In genomic region chr9:113222482-113222841, GRCh38 we compare ENCODE assay signal across 8 cellular contexts. TPM values are rescaled to one million over a fixed set of nuclear protein-coding genes. Genes with fewer than 3 reads are reported as not detected.
DNase-seq lines count a peak whose midpoint lies in the region; ATAC-seq and TF ChIP-seq lines count a peak whose summit lies in the region.

No MANE protein-coding gene starts in this region.

- TF ChIP-seq CTCF in PC-9 (conservative IDR thresholded peaks at IDR 0.05) (no peak), retinal pigment epithelial cell (conservative IDR thresholded peaks at IDR 0.05; ENCODE audit: low read depth, low read length) (no peak)

- CTCF ChIA-PET in PC-9 (lab: Charles Lee): no interaction called here

- DNase-seq in NCI-H748 (lab: John Stamatoyannopoulos, UW; ENCODE audit: unreplicated experiment): peak; percentile 20
- no peak for DNase-seq in NCI-H748 treated with DMSO at 0.1 percent for 48 hours (lab: John Stamatoyannopoulos, UW)
- DNase-seq in PC-9: no peak
- DNase-seq in fibroblast of gingiva (ENCODE audit: low read depth): peak; percentile 25
- peak; percentile 15 for DNase-seq in retinal pigment epithelial cell (ENCODE audit: low read depth)
- no peak for DNase-seq in foreskin melanocyte
- no peak for DNase-seq in SKM-1 (lab: John Stamatoyannopoulos, UW; ENCODE audit: unreplicated experiment)

- peak overlapping the region; percentile 96; the same call in 1 of the 2 replicates for H2AFZ ChIP-seq in PC-9

- peak overlapping the region; percentile 86 for H3K4me2 ChIP-seq in PC-9

- peaks cover 4% of the 10 kb centered on the region; the same call in 1 of the 2 replicates for H3K36me3 ChIP-seq in PC-9 (ENCODE audit: low read depth)

- peaks cover 49% of the 10 kb centered on the region for H3K79me2 ChIP-seq in PC-9 (ENCODE audit: low read depth)

- no peak overlapping the region for H3K27ac ChIP-seq in PC-9

- H3K9me2 ChIP-seq in PC-9 (ENCODE audit: insufficient read depth): no peaks in the 10 kb centered on the region

- no peak for ATAC-seq in HG03354 (IDR thresholded peaks at IDR 0.05; ENCODE audit: poor library complexity, severe bottlenecking, unreplicated experiment)

- no peaks in the 10 kb centered on the region for H4K20me1 ChIP-seq in PC-9 (ENCODE audit: insufficient read depth)

- H3K4me3 ChIP-seq in PC-9 (peak overlapping the region; percentile 79), retinal pigment epithelial cell (ENCODE audit: low read length) (peak overlapping the region; percentile 95)

- intact Hi-C loops in PC-9 (cut with micrococcal nuclease; ENCODE audit: unreplicated experiment): loop anchor here (5.0 kb wide), 1 partner anchor 360 kb away; no protein-coding TSS in a partner anchor

- H3K27me3 ChIP-seq in PC-9 (ENCODE audit: insufficient read depth, low read depth): no peaks in the 10 kb centered on the region

- no peaks in the 10 kb centered on the region; the same call in 1 of the 2 replicates for H3F3A ChIP-seq in PC-9 (ENCODE audit: insufficient read depth, low read depth)

- no peaks in the 10 kb centered on the region for H3K9me3 ChIP-seq in PC-9 (ENCODE audit: insufficient read depth, low read depth)

- peaks cover 29% of the 10 kb centered on the region for H3K4me1 ChIP-seq in PC-9 (replicated peaks; ENCODE audit: insufficient read depth)

- POLR2A ChIA-PET in PC-9 (lab: Charles Lee; ENCODE audit: unreplicated experiment): interaction anchor here (0.6 to 1.1 kb wide), 2 partner anchors 56 to 83 kb away, joined by 3 to 7 read pairs; no protein-coding TSS in a partner anchor

- BruUV-seq in PC-9 (replicated peaks; lab: Mats Ljungman, UMichigan): no TSS peak

RNA-seq across cellular contexts. Expression of gene SLC31A1, which starts 1.1 kb away (rescaled TPM):
- 24.9 and 27.2 TPM in 2 replicates for total RNA-seq in PC-9 (2021)

RNA-seq across cellular contexts. Expression of gene FKBP15, which starts 1.4 kb away (rescaled TPM):
- total RNA-seq in PC-9 (2021): 23.3 and 33.5 TPM in 2 replicates

RNA-seq across cellular contexts. Expression of gene CDC26, which starts 52.9 kb away (rescaled TPM):
- total RNA-seq in PC-9 (2021): 40.4 and 43.4 TPM in 2 replicates

RNA-seq across cellular contexts. Expression of gene PRPF4, which starts 53.0 kb away (rescaled TPM):
- 31.6 and 36.3 TPM in 2 replicates for total RNA-seq in PC-9 (2021)

Comparison
In these comparisons a context has a peak if more than half of its experiments do, and no peak if none do; other contexts are left out.
1. DNase-seq: peak in NCI-H748 (single experiment), fibroblast of gingiva (single experiment) and retinal pigment epithelial cell (single experiment); none in NCI-H748 treated with DMSO at 0.1 percent for 48 hours (single experiment), PC-9 (0 of 2), foreskin melanocyte (single experiment) and SKM-1 (single experiment).